ENCODE assay signal across 16 cellular contexts in the genomic region with DNA sequence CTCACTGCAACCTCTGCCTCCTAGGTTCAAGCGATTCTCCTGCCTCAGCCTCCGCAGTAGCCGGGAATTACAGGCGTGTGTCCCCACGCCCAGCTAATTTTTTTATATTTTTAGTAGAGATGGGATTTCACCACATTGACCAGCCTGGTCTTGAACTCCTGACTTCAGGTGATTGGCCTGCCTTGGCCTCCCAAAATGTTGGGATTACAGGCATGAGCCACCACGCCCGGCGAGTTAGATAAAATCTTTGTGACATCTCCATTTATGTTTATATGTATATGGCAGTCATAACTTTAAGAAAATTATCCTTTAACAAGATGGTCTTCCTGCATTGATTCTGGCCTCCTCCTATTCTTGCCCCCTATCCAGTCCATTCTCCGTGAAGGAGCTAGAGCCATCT. TPM values are rescaled to one million over a fixed set of nuclear protein-coding genes. Genes with fewer than 3 reads are reported as not detected.
DNase-seq lines count a peak whose midpoint lies in the region; ATAC-seq and TF ChIP-seq lines count a peak whose summit lies in the region.
"Had no signal": no experiment of that assay in that cellular context is flagged by ENCODE, and none has a peak within 500 bp of the region (broad histone marks: within the 10 kb centered on the region; RNA-seq: fewer than 3 reads in every experiment).

No MANE protein-coding gene starts in this region.

- H3K27ac ChIP-seq in RWPE2 (ENCODE audit: poor library complexity, severe bottlenecking) (no peak overlapping the region), sigmoid colon (no peak overlapping the region)
- H3K27ac ChIP-seq: HL-60 had no signal

- TF ChIP-seq CTCF in RWPE2 (IDR thresholded peaks at IDR 0.05; ENCODE audit: poor library complexity, severe bottlenecking), result no peak
- TF ChIP-seq CTCF in nephron progenitor cell (IDR thresholded peaks at IDR 0.05), result no peak
- no peak for TF ChIP-seq CTCF in sigmoid colon (IDR thresholded peaks at IDR 0.05)

- H3K36me3 ChIP-seq in RWPE2 (ENCODE audit: low read depth) (no peaks in the 10 kb centered on the region), sigmoid colon (no peaks in the 10 kb centered on the region)
- H3K36me3 ChIP-seq: BE2C had no signal

- intact Hi-C loops in sigmoid colon (cut with DNase I), result no loop called here

- H3K9me3 ChIP-seq in RWPE2 (ENCODE audit: severe bottlenecking), result no peaks in the 10 kb centered on the region
- no peaks in the 10 kb centered on the region for H3K9me3 ChIP-seq in sigmoid colon
- H3K9me3 ChIP-seq: BE2C had no signal

- peak; percentile 14 for DNase-seq in RWPE2 (ENCODE audit: low spot score)
- DNase-seq in nephron progenitor cell, result no peak
- peak; percentile 4 for DNase-seq in sigmoid colon
- DNase-seq in NCI-H1694 (lab: John Stamatoyannopoulos, UW), result no peak
- DNase-seq in DMS79 (lab: John Stamatoyannopoulos, UW), result no peak
- DNase-seq: ACHN; BE2C; CD4-positive, alpha-beta memory T cell; DND-41; HCEC 1CT had no signal

- H3K4me3 ChIP-seq in RWPE2 (ENCODE audit: severe bottlenecking) (no peak overlapping the region), sigmoid colon (no peak overlapping the region)
- H3K4me3 ChIP-seq: GM23338 had no signal

- peaks cover 7% of the 10 kb centered on the region for H3K9me3 Mint-ChIP-seq in nephron progenitor cell
- H3K9me3 Mint-ChIP-seq: CD4-positive, alpha-beta memory T cell had no signal

- WGBS in sigmoid colon, 2 donors, result 77 to 92% methylated on average over 9 of the region's 9 CpGs

- H3K4me1 Mint-ChIP-seq in nephron progenitor cell, result peaks cover 19% of the 10 kb centered on the region
- H3K4me1 Mint-ChIP-seq: CD4-positive, alpha-beta memory T cell; GM23338 had no signal

- no peak overlapping the region for H3K4me3 Mint-ChIP-seq in nephron progenitor cell
- H3K4me3 Mint-ChIP-seq: CD14-positive monocyte; CD4-positive, alpha-beta memory T cell; GM23338 had no signal

- no peak for TF ChIP-seq EP300 in sigmoid colon (IDR thresholded peaks at IDR 0.05)

- H3K27ac Mint-ChIP-seq in nephron progenitor cell, result peak overlapping the region; percentile 9
- H3K27ac Mint-ChIP-seq: CD14-positive monocyte; CD4-positive, alpha-beta memory T cell; GM23338 had no signal

- H3K4me1 ChIP-seq in RWPE2 (ENCODE audit: insufficient read depth, poor library complexity, severe bottlenecking) (no peaks in the 10 kb centered on the region), sigmoid colon (no peaks in the 10 kb centered on the region)
- H3K4me1 ChIP-seq: BE2C had no signal

- no peaks in the 10 kb centered on the region for H3K36me3 Mint-ChIP-seq in nephron progenitor cell (ENCODE audit: low read depth)
- H3K36me3 Mint-ChIP-seq: CD14-positive monocyte; CD4-positive, alpha-beta memory T cell had no signal

- H3K27me3 ChIP-seq in RWPE2 (ENCODE audit: insufficient read depth, poor library complexity, severe bottlenecking) (no peaks in the 10 kb centered on the region), sigmoid colon (no peaks in the 10 kb centered on the region)
- H3K27me3 ChIP-seq: BE2C had no signal

- ATAC-seq in RWPE2 (ENCODE audit: low read depth), result no peak
- no peak for ATAC-seq in activated CD4-positive, CD25-positive, alpha-beta regulatory T cell treated with anti-CD3 and anti-CD28 coated beads, Interleukin-2, amount 50 U/mL, for 24 hours
- no peak for ATAC-seq in GM18517 (IDR thresholded peaks at IDR 0.05; ENCODE audit: unreplicated experiment)
- ATAC-seq: GM23338 had no signal

- no peaks in the 10 kb centered on the region for H3K27me3 Mint-ChIP-seq in nephron progenitor cell (ENCODE audit: low read depth, poor library complexity)

- TF ChIP-seq POLR2A in sigmoid colon (IDR thresholded peaks at IDR 0.05), result no peak

RNA-seq across cellular contexts. Expression of a gene that starts 24.0 kb away (rescaled TPM):
- not detected for total RNA-seq in sigmoid colon
- polyA plus RNA-seq in sigmoid colon, result under 1 TPM in 1 of 3 donors, not detected in 2; 0.04 TPM
- total RNA-seq: GM23338, HT1080 had no signal
- polyA plus RNA-seq: CD14-positive monocyte; CD4-positive, alpha-beta memory T cell; GM23338 had no signal

RNA-seq across cellular contexts. Expression of a gene that starts 37.8 kb away (rescaled TPM):
- total RNA-seq in sigmoid colon, result not detected
- not detected for polyA plus RNA-seq in sigmoid colon
- total RNA-seq: CD4-positive, alpha-beta memory T cell; GM23338; HT1080 had no signal
- polyA plus RNA-seq: CD14-positive monocyte; CD4-positive, alpha-beta memory T cell; GM23338 had no signal

Comparison
In these comparisons a context has a peak if more than half of its experiments do, and no peak if none do; other contexts are left out.
1. DNase-seq: peak in RWPE2 (single experiment) and sigmoid colon (single experiment); none in nephron progenitor cell (single experiment), NCI-H1694 (single experiment) and DMS79 (single experiment).